In genomic region chr4:36921474-36922220, GRCh38 we compare ENCODE assay signal across 19 cellular contexts.
"Had no signal": no experiment of that assay in that cellular context is flagged by ENCODE, and none has a peak within 500 bp of the region (broad histone marks: within the 10 kb centered on the region; RNA-seq: fewer than 3 reads in every experiment).

No MANE protein-coding gene starts in this region.

- H3K4me3 ChIP-seq: dorsolateral prefrontal cortex, esophagus muscularis mucosa, left ventricle myocardium inferior, lower lobe of right lung, skin epidermis had no signal

- ATAC-seq: left cardiac atrium; lower lobe of right lung; sciatic nerve; stimulated activated naive B cell treated with anti-CD40 and anti-IgM and Interleukin-4, amounts not matched to agents 10 μg/mL and 1 μg/mL and 100 μg/mL, for 72 hours had no signal

- H3K27me3 Mint-ChIP-seq: naive B cell; stimulated activated naive B cell treated with anti-CD40 and anti-IgM and Interleukin-4, amounts not matched to agents 10 μg/mL and 1 μg/mL and 100 μg/mL, for 72 hours had no signal

- H3K36me3 ChIP-seq: esophagus muscularis mucosa, left ventricle myocardium inferior, lower lobe of right lung, neutrophil had no signal

- H3K36me3 Mint-ChIP-seq: naive B cell; stimulated activated naive B cell treated with anti-CD40 and anti-IgM and Interleukin-4, amounts not matched to agents 10 μg/mL and 1 μg/mL and 100 μg/mL, for 72 hours had no signal

- H3K9me3 Mint-ChIP-seq: nephron progenitor cell; stimulated activated naive B cell treated with anti-CD40 and anti-IgM and Interleukin-4, amounts not matched to agents 10 μg/mL and 1 μg/mL and 100 μg/mL, for 72 hours had no signal

- H3K27ac ChIP-seq: dorsolateral prefrontal cortex, esophagus muscularis mucosa, left ventricle myocardium inferior, lower lobe of right lung, neutrophil, skin epidermis had no signal

- H3K4me1 Mint-ChIP-seq: naive B cell had no signal

- DNase-seq: cortex of kidney; dorsolateral prefrontal cortex; effector CD8-positive, alpha-beta T cell; foreskin fibroblast; kidney; left cardiac atrium; left ventricle myocardium inferior; lower lobe of right lung; mesendoderm; naive B cell; nephron progenitor cell; stimulated activated CD4-positive, alpha-beta T cell treated with anti-CD3 and anti-CD28 coated beads, Interleukin-2, amount 100 ng/mL, for 24 hours; stimulated activated CD4-positive, alpha-beta T cell treated with anti-CD3 and anti-CD28 coated beads, Interleukin-4, amount 100 ng/mL, for 4 hours; stimulated activated naive B cell treated with anti-CD40 and anti-IgM and Interleukin-4, amounts not matched to agents 10 μg/mL and 1 μg/mL and 100 μg/mL, for 72 hours; trophoblast cell had no signal

- H3K9me3 ChIP-seq: esophagus muscularis mucosa, left ventricle myocardium inferior, lower lobe of right lung, neutrophil had no signal

- H3K27ac Mint-ChIP-seq: naive B cell; nephron progenitor cell; stimulated activated naive B cell treated with anti-CD40 and anti-IgM and Interleukin-4, amounts not matched to agents 10 μg/mL and 1 μg/mL and 100 μg/mL, for 72 hours had no signal

- H3K4me1 ChIP-seq: esophagus muscularis mucosa, left ventricle myocardium inferior, lower lobe of right lung had no signal

- H3K27me3 ChIP-seq: dorsolateral prefrontal cortex, esophagus muscularis mucosa, neutrophil had no signal

- H3K4me3 Mint-ChIP-seq: naive B cell; nephron progenitor cell; stimulated activated naive B cell treated with anti-CD40 and anti-IgM and Interleukin-4, amounts not matched to agents 10 μg/mL and 1 μg/mL and 100 μg/mL, for 72 hours had no signal
